In genomic region chr2:18339326-18339725, GRCh38 we compare ENCODE assay signal across 1 cellular context.
TF ChIP-seq lines count a peak whose summit lies in the region.

No MANE protein-coding gene starts in this region.

TF ChIP-seq in A549, 52 proteins besides CTCF, POLR2A, EP300 and RAD21 (continued from another document):
- TF ChIP-seq FOSL2 (IDR thresholded peaks at IDR 0.05) (no peak), FOSL2 (CRISPR knock-in tag; IDR thresholded peaks at IDR 0.05) (0 out of 2 replicates have a peak, but pooled peaks have one; percentile 9)
- TF ChIP-seq, protein P1, sequence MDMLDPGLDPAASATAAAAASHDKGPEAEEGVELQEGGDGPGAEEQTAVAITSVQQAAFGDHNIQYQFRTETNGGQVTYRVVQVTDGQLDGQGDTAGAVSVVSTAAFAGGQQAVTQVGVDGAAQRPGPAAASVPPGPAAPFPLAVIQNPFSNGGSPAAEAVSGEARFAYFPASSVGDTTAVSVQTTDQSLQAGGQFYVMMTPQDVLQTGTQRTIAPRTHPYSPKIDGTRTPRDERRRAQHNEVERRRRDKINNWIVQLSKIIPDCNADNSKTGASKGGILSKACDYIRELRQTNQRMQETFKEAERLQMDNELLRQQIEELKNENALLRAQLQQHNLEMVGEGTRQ (IDR thresholded peaks at IDR 0.05) = no peak
